ENCODE assay signal across 10 cellular contexts in genomic region chr4:7186081-7186480, GRCh38. TPM values are rescaled to one million over a fixed set of nuclear protein-coding genes. Genes with fewer than 3 reads are reported as not detected.
A peak's percentile ranks its signal among the peaks of the same experiment; 100 is the strongest.
DNase-seq lines count a peak whose midpoint lies in the region; ATAC-seq and TF ChIP-seq lines count a peak whose summit lies in the region.
"Had no signal": no experiment of that assay in that cellular context is flagged by ENCODE, and none has a peak within 500 bp of the region (broad histone marks: within the 10 kb centered on the region; RNA-seq: fewer than 3 reads in every experiment).

No MANE protein-coding gene starts in this region.

- H3K4me3 ChIP-seq in heart left ventricle (no peak overlapping the region), right cardiac atrium (ENCODE audit: low read length) (no peak overlapping the region), OCI-LY1 (ENCODE audit: low read depth, low read length, poor library complexity, severe bottlenecking) (no peak overlapping the region), tibial nerve (no peak overlapping the region)
- H3K4me3 ChIP-seq: ovary had no signal

- no peak overlapping the region for H2AFZ ChIP-seq in OCI-LY1 (ENCODE audit: low read length)

- H3K27me3 ChIP-seq in heart left ventricle (peaks cover 3 to 42% (median 15%) of the 10 kb centered on the region in 9 donors), right cardiac atrium (ENCODE audit: control insufficient read depth, insufficient read depth) (no peaks in the 10 kb centered on the region), OCI-LY1 (ENCODE audit: insufficient read depth, low read length) (no peaks in the 10 kb centered on the region), tibial nerve (peaks cover 0 to 5% of the 10 kb centered on the region in 2 donors)
- H3K27me3 ChIP-seq: ovary had no signal

- TF ChIP-seq CTCF in heart left ventricle (IDR thresholded peaks at IDR 0.05) = peak in 8 of 12 donors; percentile 6 to 47 (median 26)
- 0 out of 2 replicates have a peak, but pooled peaks have one; percentile 14 for TF ChIP-seq CTCF in OCI-LY1 (IDR thresholded peaks at IDR 0.05; ENCODE audit: low read length)
- peak in 3 of 5 experiments; percentile 10 to 31 (median 22) for TF ChIP-seq CTCF in tibial nerve (IDR thresholded peaks at IDR 0.05)

- H3K79me2 ChIP-seq in OCI-LY1 (ENCODE audit: insufficient read depth, low read length) = no peaks in the 10 kb centered on the region

- H3K9me3 ChIP-seq in heart left ventricle (no peaks in the 10 kb centered on the region), right cardiac atrium (ENCODE audit: control insufficient read depth, low read length) (no peaks in the 10 kb centered on the region), OCI-LY1 (ENCODE audit: low read length) (no peaks in the 10 kb centered on the region), tibial nerve (no peaks in the 10 kb centered on the region)
- H3K9me3 ChIP-seq: ovary had no signal

- TF ChIP-seq EP300 in tibial nerve (IDR thresholded peaks at IDR 0.05) = no peak

- 54 to 75% (median 61%) methylated on average over 2 to 10 of the region's 10 CpGs for WGBS in heart left ventricle, 4 donors
- WGBS in right cardiac atrium = 56% methylated on average over 10 of the region's 10 CpGs
- WGBS in tibial nerve, 2 donors = 73 to 90% methylated on average over 3 to 10 of the region's 10 CpGs

- DNase-seq in heart left ventricle = no peak
- no peak for DNase-seq in right cardiac atrium
- DNase-seq in germinal center (ENCODE audit: low spot score) = peak; percentile 66
- peak in 1 of 2 donors; percentile 12 for DNase-seq in tibial nerve (ENCODE audit: low spot score in 2 of 2)
- no peak for DNase-seq in NCI-H1048 (lab: John Stamatoyannopoulos, UW)
- DNase-seq in NCI-H1092 (lab: John Stamatoyannopoulos, UW) = no peak

- ATAC-seq in heart left ventricle (peak in 3 of 4 donors; percentile 21 to 41 (median 32)), right cardiac atrium (no peak), HG03175 (IDR thresholded peaks at IDR 0.05; ENCODE audit: unreplicated experiment) (no peak)
- ATAC-seq: stimulated activated memory B cell treated with anti-CD40 and anti-IgM and Interleukin-4, amounts not matched to agents 10 μg/mL and 1 μg/mL and 100 μg/mL, for 72 hours had no signal

- H3K4me1 ChIP-seq in heart left ventricle (no peaks in the 10 kb centered on the region), right cardiac atrium (ENCODE audit: control insufficient read depth, insufficient read depth, low read length) (no peaks in the 10 kb centered on the region), OCI-LY1 (ENCODE audit: insufficient read depth, low read length, severe bottlenecking) (no peaks in the 10 kb centered on the region), tibial nerve (peaks cover 0 to 13% (median 0%) of the 10 kb centered on the region in 4 donors)

- H4K20me1 ChIP-seq in OCI-LY1 (ENCODE audit: insufficient read depth, low read length) = no peaks in the 10 kb centered on the region

- H3K36me3 ChIP-seq in heart left ventricle (no peaks in the 10 kb centered on the region), OCI-LY1 (ENCODE audit: insufficient read depth, low read length) (no peaks in the 10 kb centered on the region), tibial nerve (no peaks in the 10 kb centered on the region)
- H3K36me3 ChIP-seq: ovary had no signal

- no peak overlapping the region for H3K4me2 ChIP-seq in OCI-LY1 (ENCODE audit: low read length)

- H3K27ac ChIP-seq in heart left ventricle (no peak overlapping the region), right cardiac atrium (ENCODE audit: low read length) (no peak overlapping the region), OCI-LY1 (ENCODE audit: low read depth, low read length, poor library complexity, severe bottlenecking) (no peak overlapping the region), tibial nerve (no peak overlapping the region)
- H3K27ac ChIP-seq: ovary had no signal

- intact Hi-C loops in heart left ventricle (cut with DNase I) = no loop called here
- intact Hi-C loops in right cardiac atrium (cut with DNase I) = no loop called here

- no peak for TF ChIP-seq POLR2A in heart left ventricle (IDR thresholded peaks at IDR 0.05)
- TF ChIP-seq POLR2A in tibial nerve (IDR thresholded peaks at IDR 0.05) = no peak

- no peaks in the 10 kb centered on the region for H3F3A ChIP-seq in OCI-LY1 (ENCODE audit: insufficient read depth, low read length)

- H3K9ac ChIP-seq in OCI-LY1 (ENCODE audit: low read length) = no peak overlapping the region

- no peaks in the 10 kb centered on the region for H3K9me2 ChIP-seq in OCI-LY1 (ENCODE audit: low read depth, low read length)

RNA-seq across cellular contexts. Expression of gene SORCS2, which starts 6.3 kb away (rescaled TPM):
- total RNA-seq in heart left ventricle (1 to 10 TPM; 1.7 to 5.5 (median 3.2) TPM), right cardiac atrium (1 to 10 TPM; 2.7 to 7.3 (median 2.8) TPM), tibial nerve (10 to 100 TPM; 15.6 to 48.9 (median 38.3) TPM)
- polyA plus RNA-seq in heart left ventricle (under 1 TPM; 0.28 to 0.50 TPM), right cardiac atrium (2.1 TPM)

Comparison
In these comparisons a context has a peak if more than half of its experiments do, and no peak if none do; other contexts are left out.
1. ATAC-seq: peak in heart left ventricle (3 of 4); none in right cardiac atrium (0 of 2) and HG03175 (single experiment).
2. Peak in every context shown above with its lines, with median percentiles within 50 percentile points of each other: CTCF ChIP-seq.